1 cellular context compared by ENCODE assay signal in the genomic region with DNA sequence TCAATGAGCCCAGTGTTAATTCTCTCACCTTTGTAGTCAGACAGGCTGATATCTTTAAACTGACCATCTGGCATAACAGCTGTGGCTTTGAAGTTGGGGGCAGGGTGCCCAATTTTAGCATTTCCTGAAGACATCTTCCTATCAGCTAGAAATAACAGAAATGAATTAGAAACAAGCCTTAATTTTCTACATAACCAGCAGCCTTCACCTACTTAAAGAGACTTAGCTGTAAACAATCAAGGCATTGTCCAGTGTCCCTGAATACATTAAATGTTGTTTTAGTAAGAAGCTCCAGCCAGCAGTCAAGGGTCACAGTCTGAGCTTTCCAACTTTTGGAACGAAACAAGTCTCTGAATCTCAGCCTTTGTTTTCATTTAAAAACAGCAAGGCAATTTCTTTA.
TF ChIP-seq lines count a peak whose summit lies in the region.

No MANE protein-coding gene starts in this region.

TF ChIP-seq in GM23338, 12 proteins besides CTCF, POLR2A, EP300 and RAD21 (continued from another document):
- TF ChIP-seq ZNF462 (CRISPR knock-in tag; IDR thresholded peaks at IDR 0.05): no peak
- no peak for TF ChIP-seq NANOG (IDR thresholded peaks at IDR 0.05; ENCODE audit: borderline replicate concordance)
- TF ChIP-seq CREB1 (CRISPR knock-in tag; IDR thresholded peaks at IDR 0.05; ENCODE audit: low read depth): no peak
- TF ChIP-seq STAT1 (IDR thresholded peaks at IDR 0.05; ENCODE audit: unreplicated experiment): no peak
- TF ChIP-seq ZNF114 (CRISPR knock-in tag; IDR thresholded peaks at IDR 0.05): no peak
- TF ChIP-seq EZH2phosphoT487 (IDR thresholded peaks at IDR 0.05; ENCODE audit: unreplicated experiment): no peak
- no peak for TF ChIP-seq POLR2AphosphoS5 (IDR thresholded peaks at IDR 0.05; ENCODE audit: low read depth)
- TF ChIP-seq, protein P1, sequence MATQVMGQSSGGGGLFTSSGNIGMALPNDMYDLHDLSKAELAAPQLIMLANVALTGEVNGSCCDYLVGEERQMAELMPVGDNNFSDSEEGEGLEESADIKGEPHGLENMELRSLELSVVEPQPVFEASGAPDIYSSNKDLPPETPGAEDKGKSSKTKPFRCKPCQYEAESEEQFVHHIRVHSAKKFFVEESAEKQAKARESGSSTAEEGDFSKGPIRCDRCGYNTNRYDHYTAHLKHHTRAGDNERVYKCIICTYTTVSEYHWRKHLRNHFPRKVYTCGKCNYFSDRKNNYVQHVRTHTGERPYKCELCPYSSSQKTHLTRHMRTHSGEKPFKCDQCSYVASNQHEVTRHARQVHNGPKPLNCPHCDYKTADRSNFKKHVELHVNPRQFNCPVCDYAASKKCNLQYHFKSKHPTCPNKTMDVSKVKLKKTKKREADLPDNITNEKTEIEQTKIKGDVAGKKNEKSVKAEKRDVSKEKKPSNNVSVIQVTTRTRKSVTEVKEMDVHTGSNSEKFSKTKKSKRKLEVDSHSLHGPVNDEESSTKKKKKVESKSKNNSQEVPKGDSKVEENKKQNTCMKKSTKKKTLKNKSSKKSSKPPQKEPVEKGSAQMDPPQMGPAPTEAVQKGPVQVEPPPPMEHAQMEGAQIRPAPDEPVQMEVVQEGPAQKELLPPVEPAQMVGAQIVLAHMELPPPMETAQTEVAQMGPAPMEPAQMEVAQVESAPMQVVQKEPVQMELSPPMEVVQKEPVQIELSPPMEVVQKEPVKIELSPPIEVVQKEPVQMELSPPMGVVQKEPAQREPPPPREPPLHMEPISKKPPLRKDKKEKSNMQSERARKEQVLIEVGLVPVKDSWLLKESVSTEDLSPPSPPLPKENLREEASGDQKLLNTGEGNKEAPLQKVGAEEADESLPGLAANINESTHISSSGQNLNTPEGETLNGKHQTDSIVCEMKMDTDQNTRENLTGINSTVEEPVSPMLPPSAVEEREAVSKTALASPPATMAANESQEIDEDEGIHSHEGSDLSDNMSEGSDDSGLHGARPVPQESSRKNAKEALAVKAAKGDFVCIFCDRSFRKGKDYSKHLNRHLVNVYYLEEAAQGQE (IDR thresholded peaks at IDR 0.05; ENCODE audit: unreplicated experiment): no peak
TF ChIP-seq in GM23338: peak in this region for 0.
